Comparison of ENCODE assay signal across 17 cellular contexts in the genomic region with DNA sequence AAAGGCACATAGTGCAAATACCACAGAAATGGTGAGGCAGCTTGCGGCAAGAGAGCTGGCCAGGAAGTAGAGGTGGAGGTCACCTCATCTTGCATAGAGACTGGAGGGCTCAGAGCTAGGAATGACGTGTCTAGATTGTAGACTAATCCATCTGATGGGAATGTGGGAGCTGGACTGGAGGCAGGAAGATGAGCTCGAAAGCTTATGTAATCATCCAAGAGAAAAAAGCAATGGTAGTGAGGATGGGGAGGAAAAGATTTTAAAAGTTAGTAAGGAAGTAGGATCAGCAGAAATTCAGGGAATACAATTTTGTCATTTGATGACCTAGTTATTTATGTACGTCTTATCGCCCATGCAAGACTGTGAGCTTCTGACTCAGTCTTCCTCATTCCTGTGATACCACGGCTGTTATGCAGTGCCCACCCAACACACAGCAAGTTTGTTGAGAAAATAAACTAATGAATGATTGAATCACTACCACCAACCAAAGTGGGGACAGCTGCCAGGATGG.
DNase-seq lines count a peak whose midpoint lies in the region; ATAC-seq and TF ChIP-seq lines count a peak whose summit lies in the region.
"Had no signal": no experiment of that assay in that cellular context is flagged by ENCODE, and none has a peak within 500 bp of the region (broad histone marks: within the 10 kb centered on the region; RNA-seq: fewer than 3 reads in every experiment).

No MANE protein-coding gene starts in this region.

- H3K4me3 ChIP-seq in ACC112 (ENCODE audit: low read depth, low read length) = no peak overlapping the region
- no peak overlapping the region for H3K4me3 ChIP-seq in brain microvascular endothelial cell (ENCODE audit: low read depth, low read length)

- H3K9me3 Mint-ChIP-seq in activated T-cell treated with anti-CD3 and anti-CD28 coated beads, Interleukin-2, amount 50 U/mL, for 4 hours = no peaks in the 10 kb centered on the region
- H3K9me3 Mint-ChIP-seq: activated naive CD8-positive, alpha-beta T cell treated with anti-CD3 and anti-CD28 coated beads, Interleukin-2, amount 10 ng/mL, durations not matched to agents 7 days and 5 days; activated T-helper 1 cell treated with anti-CD3 and anti-CD28 coated beads, Interleukin-12 subunit alpha, Interleukin-12 subunit beta, Interleukin-2, Interleukin-4 antibody, amounts not matched to agents 30 ng/mL and 10 ng/mL and 1 ng/mL, durations not matched to agents 14 hours and 24 hours and 36 hours had no signal

- in situ Hi-C loops in brain microvascular endothelial cell (cut with HindIII; ENCODE audit: low pct_ligation_motif_present, low sequenced_read_pairs) = no loop called here

- no peak for TF ChIP-seq CTCF in brain microvascular endothelial cell (IDR thresholded peaks at IDR 0.05; ENCODE audit: low read depth, low read length, missing control alignments)

- H3K36me3 Mint-ChIP-seq in activated T-cell treated with anti-CD3 and anti-CD28 coated beads, Interleukin-2, amount 50 U/mL, for 4 hours (ENCODE audit: insufficient read depth) = no peaks in the 10 kb centered on the region
- H3K36me3 Mint-ChIP-seq: activated naive CD8-positive, alpha-beta T cell treated with anti-CD3 and anti-CD28 coated beads, Interleukin-2, amount 10 ng/mL, durations not matched to agents 7 days and 5 days; CD4-positive, alpha-beta memory T cell had no signal

- no peaks in the 10 kb centered on the region for H3K4me1 Mint-ChIP-seq in activated T-cell treated with anti-CD3 and anti-CD28 coated beads, Interleukin-2, amount 50 U/mL, for 4 hours (ENCODE audit: low read depth)
- H3K4me1 Mint-ChIP-seq: activated naive CD8-positive, alpha-beta T cell treated with anti-CD3 and anti-CD28 coated beads, Interleukin-2, amount 10 ng/mL, durations not matched to agents 7 days and 5 days; CD4-positive, alpha-beta memory T cell had no signal

- no peak overlapping the region for H2AFZ ChIP-seq in ACC112 (ENCODE audit: low read length, unreplicated experiment)

- H3K27ac ChIP-seq in ACC112 (ENCODE audit: low read depth, low read length) = peak overlapping the region; percentile 70
- H3K27ac ChIP-seq in brain microvascular endothelial cell = peak overlapping the region; percentile 50

- ATAC-seq in activated T-cell treated with anti-CD3 and anti-CD28 coated beads, Interleukin-2, amount 50 U/mL, for 4 hours = no peak
- ATAC-seq in HG03039 (IDR thresholded peaks at IDR 0.05; ENCODE audit: unreplicated experiment) (no peak), GM18858 (IDR thresholded peaks at IDR 0.05; ENCODE audit: unreplicated experiment) (no peak)
- ATAC-seq: HCT116, Right ventricle myocardium inferior had no signal

- H3K27me3 ChIP-seq in ACC112 (ENCODE audit: insufficient read depth, low read length) (peaks cover 7% of the 10 kb centered on the region; the same call in 1 of the 2 replicates), brain microvascular endothelial cell (replicated peaks) (peaks cover 4% of the 10 kb centered on the region)

- DNase-seq in LHCN-M2 (ENCODE audit: low read depth) (peak; percentile 10), brain microvascular endothelial cell (peak; percentile 84), glomerular visceral epithelial cell (ENCODE audit: extremely low spot score) (peak; percentile 7), SK-N-DZ (ENCODE audit: low spot score) (no peak)
- DNase-seq in activated T-cell treated with anti-CD3 and anti-CD28 coated beads, Interleukin-2, amount 50 U/mL, for 4 hours = no peak
- DNase-seq: activated CD8-positive, alpha-beta memory T cell treated with anti-CD3 and anti-CD28 coated beads for 24 hours; activated naive CD8-positive, alpha-beta T cell treated with anti-CD3 and anti-CD28 coated beads, Interleukin-2, amount 10 ng/mL, durations not matched to agents 7 days and 5 days; CD4-positive, alpha-beta memory T cell; DMS79 treated with DMSO at 0.1 percent for 48 hours; NCI-H187; stimulated activated CD4-positive, alpha-beta T cell treated with anti-CD3 and anti-CD28 coated beads, Interleukin-1b, Interleukin-23, amount 100 ng/mL, for 48 hours had no signal

- H3K27me3 Mint-ChIP-seq in activated T-cell treated with anti-CD3 and anti-CD28 coated beads, Interleukin-2, amount 50 U/mL, for 4 hours (ENCODE audit: low read depth) = peaks cover 17% of the 10 kb centered on the region

- no peak overlapping the region for H3K4me3 Mint-ChIP-seq in activated T-cell treated with anti-CD3 and anti-CD28 coated beads, Interleukin-2, amount 50 U/mL, for 4 hours
- H3K4me3 Mint-ChIP-seq: activated naive CD8-positive, alpha-beta T cell treated with anti-CD3 and anti-CD28 coated beads, Interleukin-2, amount 10 ng/mL, durations not matched to agents 7 days and 5 days; activated T-helper 1 cell treated with anti-CD3 and anti-CD28 coated beads, Interleukin-12 subunit alpha, Interleukin-12 subunit beta, Interleukin-2, Interleukin-4 antibody, amounts not matched to agents 30 ng/mL and 10 ng/mL and 1 ng/mL, durations not matched to agents 14 hours and 24 hours and 36 hours; CD4-positive, alpha-beta memory T cell had no signal

- H3K79me2 ChIP-seq in ACC112 (ENCODE audit: control insufficient read depth, insufficient read depth, low read length, unreplicated experiment) = no peaks in the 10 kb centered on the region

- H3K4me1 ChIP-seq in ACC112 (ENCODE audit: control insufficient read depth, insufficient read depth, low read length, unreplicated experiment) = peaks cover 7% of the 10 kb centered on the region

- H3K36me3 ChIP-seq in ACC112 (ENCODE audit: insufficient read depth, low read length) = no peaks in the 10 kb centered on the region
- H3K36me3 ChIP-seq in brain microvascular endothelial cell (replicated peaks) = no peaks in the 10 kb centered on the region

Comparison
In these comparisons a context has a peak if more than half of its experiments do, and no peak if none do; other contexts are left out.
1. DNase-seq: peak in LHCN-M2 (single experiment), brain microvascular endothelial cell (single experiment) and glomerular visceral epithelial cell (single experiment); none in activated T-cell treated with anti-CD3 and anti-CD28 coated beads, Interleukin-2, amount 50 U/mL, for 4 hours (single experiment) and SK-N-DZ (single experiment).